ENCODE assay signal across 1 cellular context in genomic region chr10:11250304-11250703, GRCh38.
TF ChIP-seq lines count a peak whose summit lies in the region.

No MANE protein-coding gene starts in this region.

TF ChIP-seq in HepG2, 621 proteins besides CTCF, POLR2A, EP300 and RAD21 (continued from another document):
- TF ChIP-seq MAFG (CRISPR knock-in tag; IDR thresholded peaks at IDR 0.05): no peak
- TF ChIP-seq MLLT10 (CRISPR knock-in tag; IDR thresholded peaks at IDR 0.05): no peak
- TF ChIP-seq ZNF572 (CRISPR knock-in tag; IDR thresholded peaks at IDR 0.05): no peak
- no peak for TF ChIP-seq ZNF562 (CRISPR knock-in tag; IDR thresholded peaks at IDR 0.05; ENCODE audit: borderline replicate concordance)
- no peak for TF ChIP-seq CERS6 (CRISPR knock-in tag; IDR thresholded peaks at IDR 0.05)
- TF ChIP-seq IKZF5 (CRISPR knock-in tag; IDR thresholded peaks at IDR 0.05): no peak
- TF ChIP-seq ZBTB49 (CRISPR knock-in tag; IDR thresholded peaks at IDR 0.05; ENCODE audit: borderline replicate concordance): no peak
- no peak for TF ChIP-seq ZNF138 (CRISPR knock-in tag; IDR thresholded peaks at IDR 0.05; ENCODE audit: low read depth)
- TF ChIP-seq ARID5B (CRISPR knock-in tag; IDR thresholded peaks at IDR 0.05): no peak
